8 cellular contexts compared by ENCODE assay signal in genomic region chr9:78261403-78262001, GRCh38. TPM values are rescaled to one million over a fixed set of nuclear protein-coding genes. Genes with fewer than 3 reads are reported as not detected.
DNase-seq lines count a peak whose midpoint lies in the region; FAIRE-seq and TF ChIP-seq lines count a peak whose summit lies in the region.

No MANE protein-coding gene starts in this region.

- TF ChIP-seq POLR2A in ovary (IDR thresholded peaks at IDR 0.05): no peak

- H2AFZ ChIP-seq in GM23248: no peak overlapping the region

- H3K79me2 ChIP-seq in GM23248 (ENCODE audit: insufficient read depth): no peaks in the 10 kb centered on the region

- no peak overlapping the region for H3K9ac ChIP-seq in GM23248

- intact Hi-C loops in dorsolateral prefrontal cortex (cut with DNase I) (loop anchor here (2.0 to 5.0 kb wide), 3 partner anchors 36 to 111 kb away; partner anchors contain the start of gene PSAT1 (in 1 of the 2)), ovary (cut with DNase I) (loop anchor here in 2 of 4 donors (5.0 to 10.0 kb wide), 2 partner anchors 103 to 106 kb away; no protein-coding TSS in a partner anchor), head of caudate nucleus (cut with DNase I) (loop anchor here (2.0 kb wide), 1 partner anchor 107 kb away; no protein-coding TSS in a partner anchor)

- H4K20me1 ChIP-seq in GM23248 (ENCODE audit: insufficient read depth): no peaks in the 10 kb centered on the region

- H3K27ac ChIP-seq in GM23248 (no peak overlapping the region), dorsolateral prefrontal cortex (no peak overlapping the region), ovary (no peak overlapping the region), substantia nigra (ENCODE audit: low read depth, low read length, poor library complexity, severe bottlenecking) (no peak overlapping the region)

- H3K4me1 ChIP-seq in GM23248 (ENCODE audit: insufficient read depth) (no peaks in the 10 kb centered on the region), ovary (ENCODE audit: insufficient read depth) (no peaks in the 10 kb centered on the region)

- H3K4me3 ChIP-seq in GM23248: no peak overlapping the region
- H3K4me3 ChIP-seq in dorsolateral prefrontal cortex: no peak overlapping the region
- no peak overlapping the region for H3K4me3 ChIP-seq in ovary

- H3F3A ChIP-seq in GM23248 (ENCODE audit: insufficient read depth): no peaks in the 10 kb centered on the region

- TF ChIP-seq EP300 in ovary (IDR thresholded peaks at IDR 0.05): no peak

- H3K9me2 ChIP-seq in GM23248 (ENCODE audit: insufficient read depth): no peaks in the 10 kb centered on the region

- TF ChIP-seq CTCF in D721Med (IDR thresholded peaks at IDR 0.05; ENCODE audit: insufficient read depth, missing control alignments) (peak; percentile 50), dorsolateral prefrontal cortex (IDR thresholded peaks at IDR 0.05 in 54 of 56, conservative IDR thresholded peaks at IDR 0.05 in 2 of 56; ENCODE audit: low read depth in 1 of 56, partially characterized antibody in 56 of 56) (peak; percentile 65 to 91 (median 82)), ovary (IDR thresholded peaks at IDR 0.05) (peak; percentile 25 to 54 (median 33))

- H3K9me3 ChIP-seq in GM23248 (ENCODE audit: low read depth) (no peaks in the 10 kb centered on the region), ovary (no peaks in the 10 kb centered on the region)

- no peak for DNase-seq in D721Med (ENCODE audit: insufficient read length, low spot score)
- peak; percentile 56 for DNase-seq in GM23248
- DNase-seq in NCI-H460 (ENCODE audit: extremely low read depth, low read depth): peak; percentile 38
- no peak for DNase-seq in dorsolateral prefrontal cortex
- no peak for DNase-seq in ovary
- no peak for DNase-seq in head of caudate nucleus
- no peak for DNase-seq in NCI-H524 treated with DMSO at 0.1 percent for 48 hours (lab: John Stamatoyannopoulos, UW)
- DNase-seq in substantia nigra (lab: John Stamatoyannopoulos, UW): no peak

- in situ Hi-C loops in GM23248 (cut with MboI): no loop called here

- H3K27me3 ChIP-seq in GM23248 (replicated peaks; ENCODE audit: insufficient read depth) (no peaks in the 10 kb centered on the region), dorsolateral prefrontal cortex (no peaks in the 10 kb centered on the region), ovary (no peaks in the 10 kb centered on the region)

- H3K36me3 ChIP-seq in GM23248 (ENCODE audit: low read depth): peaks cover 5% of the 10 kb centered on the region; the same call in 1 of the 2 replicates
- no peaks in the 10 kb centered on the region for H3K36me3 ChIP-seq in ovary

- no peak for FAIRE-seq in D721Med (lab: Jason Lieb, UNC)

- 40 to 44% methylated on average over 2 of the region's 2 CpGs for WGBS in GM23248 (ENCODE audit: low coverage in 1 of 2, low lambda C conversion rate in 2 of 2, missing lambda C conversion rate in 2 of 2), 2 experiments
- 20 to 36% (median 23%) methylated on average over 2 of the region's 2 CpGs for WGBS in ovary, 3 donors

- H3K4me2 ChIP-seq in GM23248 (ENCODE audit: unreplicated experiment): no peak overlapping the region

RNA-seq across cellular contexts. Expression of gene CEP78, which starts 25.6 kb away (rescaled TPM):
- total RNA-seq in GM23248 (2014; rRNA removed; shearing (Covaris generic)): 13.8 and 22.9 TPM in 2 replicates
- polyA plus RNA-seq in GM23248 (2016; fragmentation: Nextera tagmentation; extraction: Ambion mirVana): 9.1 and 10.1 TPM in 2 replicates
- 25.8 and 25.9 TPM in 2 replicates for total RNA-seq in NCI-H460 (2014; rRNA removed; shearing (Covaris generic))
- polyA plus RNA-seq in NCI-H460 (2014; cell fraction: nucleus; rRNA removed): 52.1 and 58.3 TPM in 2 replicates
- 10 to 100 TPM; 18.6 to 35.0 (median 25.0) TPM for total RNA-seq in dorsolateral prefrontal cortex
- total RNA-seq in ovary: 10 to 100 TPM; 13.7 to 25.6 (median 16.3) TPM
- 10 to 100 TPM in 1 of 2 donors, 1 to 10 TPM in 1; 6.1 to 10.5 TPM for polyA plus RNA-seq in ovary

RNA-seq across cellular contexts. Expression of gene PSAT1, which starts 35.4 kb away (rescaled TPM):
- total RNA-seq in GM23248 (2014; rRNA removed; shearing (Covaris generic)): 368 and 376 TPM in 2 replicates
- polyA plus RNA-seq in GM23248 (2016; fragmentation: Nextera tagmentation; extraction: Ambion mirVana) (510 and 533 TPM in 2 replicates), ovary (10 to 100 TPM in 1 of 2 donors, 1 to 10 TPM in 1; 1.5 to 10.2 TPM)
- total RNA-seq in NCI-H460 (2014; rRNA removed; shearing (Covaris generic)): 501 and 549 TPM in 2 replicates
- 379 and 451 TPM in 2 replicates for polyA plus RNA-seq in NCI-H460 (2014; cell fraction: nucleus; rRNA removed)
- total RNA-seq in dorsolateral prefrontal cortex (100 to 1,000 TPM in 47 of 120 experiments, 10 to 100 TPM in 73; 61.4 to 222 (median 91.8) TPM), ovary (100 to 1,000 TPM in 1 of 7 donors, 10 to 100 TPM in 2, 1 to 10 TPM in 3, under 1 TPM in 1; 0.83 to 153 (median 7.1) TPM)

Comparison
In these comparisons a context has a peak if more than half of its experiments do, and no peak if none do; other contexts are left out.
1. DNase-seq: peak in GM23248 (single experiment) and NCI-H460 (single experiment); none in D721Med (single experiment), dorsolateral prefrontal cortex (0 of 10), ovary (0 of 5), head of caudate nucleus (0 of 42), NCI-H524 treated with DMSO at 0.1 percent for 48 hours (single experiment) and substantia nigra (0 of 49).
2. Peak in every context shown above with its lines, with median percentiles within 50 percentile points of each other: CTCF ChIP-seq.